In the genomic region with DNA sequence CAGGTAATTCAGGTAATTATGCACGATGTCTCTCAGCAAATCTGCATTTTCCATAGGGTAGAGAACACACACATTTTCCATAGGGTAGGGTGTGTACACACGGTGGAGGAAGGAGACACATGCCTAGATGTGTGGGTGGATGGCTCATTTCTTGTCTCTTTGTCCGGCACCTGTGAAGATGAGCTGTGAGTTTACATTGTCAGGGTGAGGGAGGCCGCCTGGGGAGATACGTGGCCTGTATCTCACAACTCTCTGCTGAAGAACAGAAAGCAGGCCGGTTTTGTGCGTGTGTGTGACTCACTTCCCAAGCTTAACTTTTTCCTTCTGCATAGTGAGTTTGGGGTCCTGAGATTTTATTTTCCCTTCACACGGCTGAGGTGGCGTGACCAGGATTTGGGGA, we compare ENCODE assay signal across 18 cellular contexts.
A peak's percentile ranks its signal among the peaks of the same experiment; 100 is the strongest.
DNase-seq lines count a peak whose midpoint lies in the region; ATAC-seq, FAIRE-seq and TF ChIP-seq lines count a peak whose summit lies in the region.
"Had no signal": no experiment of that assay in that cellular context is flagged by ENCODE, and none has a peak within 500 bp of the region (broad histone marks: within the 10 kb centered on the region; RNA-seq: fewer than 3 reads in every experiment).

No MANE protein-coding gene starts in this region.

- no peak for FAIRE-seq in K562 (lab: Jason Lieb, UNC)
- FAIRE-seq: kidney, pancreas had no signal

- H3K27ac ChIP-seq in HUES48 (ENCODE audit: low read depth, low read length) (peak overlapping the region; percentile 87), K562 (ENCODE audit: extremely low read depth, low read depth, low read length) (no peak overlapping the region), smooth muscle cell (ENCODE audit: low read depth) (peak overlapping the region; percentile 80)
- H3K27ac ChIP-seq: pancreas, SK-N-MC, tibial artery had no signal

- BruUV-seq in K562 (replicated peaks; lab: Mats Ljungman, UMichigan), result no TSS peak

- H3K4me2 ChIP-seq in K562 (ENCODE audit: insufficient read depth, low read length), result no peak overlapping the region
- no peak overlapping the region for H3K4me2 ChIP-seq in smooth muscle cell

- WGBS in K562 (ENCODE audit: insufficient coverage, low coverage, missing lambda C conversion rate), result 88% methylated on average over 9 of the region's 9 CpGs
- 52% methylated on average over 9 of the region's 9 CpGs for WGBS in smooth muscle cell (ENCODE audit: low lambda C conversion rate)

- no peak for ATAC-seq in K562
- ATAC-seq in HG03460 (IDR thresholded peaks at IDR 0.05; ENCODE audit: unreplicated experiment), result no peak
- ATAC-seq: pancreas had no signal

- TF ChIP-seq POLR2A in K562 (conservative IDR thresholded peaks at IDR 0.05), result no peak

- peak; percentile 68 for DNase-seq in activated CD4-positive, alpha-beta T cell treated with anti-CD3 and anti-CD28 coated beads for 48 hours
- DNase-seq in activated CD4-positive, alpha-beta T cell treated with anti-CD3 and anti-CD28 coated beads, Interleukin-2, amount 50 U/mL, for 4 hours, result no peak
- no peak for DNase-seq in K562 (ENCODE audit: extremely low read depth in 1 of 4, low spot score in 3 of 4)
- no peak for DNase-seq in smooth muscle cell (lab: John Stamatoyannopoulos, UW; ENCODE audit: unreplicated experiment)
- DNase-seq in HuH-7 (ENCODE audit: low spot score), result no peak
- DNase-seq in cerebellar cortex (ENCODE audit: low spot score), result no peak
- DNase-seq: activated CD8-positive, alpha-beta memory T cell treated with anti-CD3 and anti-CD28 coated beads, Interleukin-2, amount 50 U/mL, for 4 hours; Calu3; head of caudate nucleus; kidney; NCI-H1694; NCI-H524; pancreas; tibial artery had no signal

- peaks cover 68% of the 10 kb centered on the region for H3K36me3 ChIP-seq in HUES48 (ENCODE audit: control insufficient read depth, insufficient read depth, low read length)
- H3K36me3 ChIP-seq in K562 (ENCODE audit: control insufficient read depth, insufficient read depth, low read length), result peaks cover 99% of the 10 kb centered on the region
- H3K36me3 ChIP-seq in smooth muscle cell (ENCODE audit: low read depth), result no peaks in the 10 kb centered on the region
- H3K36me3 ChIP-seq: pancreas had no signal

- H3F3A ChIP-seq in smooth muscle cell (ENCODE audit: low read depth), result no peaks in the 10 kb centered on the region

- no peak for TF ChIP-seq EP300 in K562 (IDR thresholded peaks at IDR 0.05; ENCODE audit: low read length)

- H3K9me3 ChIP-seq in HUES48 (ENCODE audit: control insufficient read depth, insufficient read depth, low read length), result no peaks in the 10 kb centered on the region
- no peaks in the 10 kb centered on the region for H3K9me3 ChIP-seq in K562 (replicated peaks; ENCODE audit: control insufficient read depth, insufficient read depth, low read depth, low read length)
- H3K9me3 ChIP-seq in smooth muscle cell (replicated peaks; ENCODE audit: low read depth), result no peaks in the 10 kb centered on the region
- H3K9me3 ChIP-seq: pancreas, tibial artery had no signal

- CTCF ChIA-PET in K562 (lab: Yijun Ruan, JAX; ENCODE audit: low intra/inter-chr PET ratio), result interaction anchor here (1.6 to 4.7 kb wide), 4 partner anchors 61 to 566 kb away, joined by 5 to 69 read pairs (median 34); no protein-coding TSS in a partner anchor

- in situ Hi-C loops in K562 (cut with MboI), result loop anchor here (5.0 kb wide), 1 partner anchor 260 kb away; no protein-coding TSS in a partner anchor

- TF ChIP-seq RAD21 in K562 (CRISPR knock-in tag; conservative IDR thresholded peaks at IDR 0.05 in 1 of 2, IDR thresholded peaks at IDR 0.05 in 1 of 2), result no peak

- H3K79me2 ChIP-seq in K562 (ENCODE audit: control insufficient read depth, insufficient read depth, low read length) (no peaks in the 10 kb centered on the region), smooth muscle cell (ENCODE audit: low read depth) (no peaks in the 10 kb centered on the region)

- H3K4me1 ChIP-seq in HUES48 (ENCODE audit: control insufficient read depth, insufficient read depth, low read length) (peaks cover 11% of the 10 kb centered on the region; the same call in 1 of the 2 replicates), K562 (replicated peaks in 1 of 2; ENCODE audit: control insufficient read depth in 2 of 2, insufficient read depth in 2 of 2, low read length in 2 of 2) (peaks cover 6 to 10% of the 10 kb centered on the region in 2 experiments; a peak in 3 of 5 replicates), smooth muscle cell (ENCODE audit: low read depth) (peaks cover 8% of the 10 kb centered on the region)

- no peak overlapping the region for H2AFZ ChIP-seq in K562 (ENCODE audit: low read depth, low read length)
- H2AFZ ChIP-seq in smooth muscle cell (ENCODE audit: low read depth), result no peak overlapping the region

- H4K20me1 ChIP-seq in K562 (replicated peaks; ENCODE audit: control insufficient read depth, insufficient read depth, low read length) (no peaks in the 10 kb centered on the region), smooth muscle cell (ENCODE audit: low read depth) (no peaks in the 10 kb centered on the region)

- intact Hi-C loops in K562 (cut with micrococcal nuclease), result loop anchor here (10.0 kb wide), 1 partner anchor 568 kb away; no protein-coding TSS in a partner anchor

- H3K27me3 ChIP-seq in HUES48 (ENCODE audit: control insufficient read depth, insufficient read depth, low read length), result no peaks in the 10 kb centered on the region
- no peaks in the 10 kb centered on the region for H3K27me3 ChIP-seq in K562 (ENCODE audit: control insufficient read depth in 2 of 2, insufficient read depth in 2 of 2, low read length in 2 of 2)
- H3K27me3 ChIP-seq in smooth muscle cell (ENCODE audit: low read depth), result no peaks in the 10 kb centered on the region
- H3K27me3 ChIP-seq: pancreas, tibial artery had no signal

- TF ChIP-seq CTCF in K562 (IDR thresholded peaks at IDR 0.05 in 2 of 3, conservative IDR thresholded peaks at IDR 0.05 in 1 of 3; ENCODE audit: insufficient read depth in 2 of 3, low read depth in 1 of 3, low read length in 3 of 3), result no peak
- no peak for TF ChIP-seq CTCF in smooth muscle cell (IDR thresholded peaks at IDR 0.05; ENCODE audit: borderline replicate concordance, insufficient read depth, poor library complexity, severe bottlenecking)

- H3K9me1 ChIP-seq in K562 (ENCODE audit: control insufficient read depth, insufficient read depth, low read length), result no peaks in the 10 kb centered on the region

- H3K9ac ChIP-seq in HUES48 (ENCODE audit: low read depth, low read length), result no peak overlapping the region
- peak overlapping the region in 1 of 2 experiments; percentile 12; a peak in 1 of 4 replicates for H3K9ac ChIP-seq in K562 (ENCODE audit: insufficient read depth in 1 of 2, low read depth in 2 of 2, low read length in 2 of 2)
- H3K9ac ChIP-seq in smooth muscle cell (ENCODE audit: low read depth), result peak overlapping the region; percentile 51

- POLR2A ChIA-PET in K562 (lab: Yijun Ruan, JAX), result interaction anchor here (1.1 kb wide), 1 partner anchor 30 kb away, joined by 5 read pairs; no protein-coding TSS in a partner anchor

- H3K4me3 ChIP-seq in HUES48 (ENCODE audit: low read depth, low read length) (no peak overlapping the region), K562 (no peak overlapping the region), smooth muscle cell (no peak overlapping the region)
- H3K4me3 ChIP-seq: pancreas, SK-N-MC, skin epidermis, tibial artery had no signal

TF ChIP-seq in K562, 482 proteins besides CTCF, POLR2A, EP300 and RAD21:
- TF ChIP-seq MEIS2 (IDR thresholded peaks at IDR 0.05; ENCODE audit: partially characterized antibody), result no peak
- TF ChIP-seq RBM22 (IDR thresholded peaks at IDR 0.05; ENCODE audit: low read depth, low read length, poor library complexity, severe bottlenecking), result peak; percentile 39
